Comparison of ENCODE assay signal across 30 cellular contexts in genomic region chr12:132798836-132799235, GRCh38.
"Had no signal": no experiment of that assay in that cellular context is flagged by ENCODE, and none has a peak within 500 bp of the region (broad histone marks: within the 10 kb centered on the region; RNA-seq: fewer than 3 reads in every experiment).

No MANE protein-coding gene starts in this region.

- H3K4me3 ChIP-seq: esophagus muscularis mucosa, gastrocnemius medialis had no signal

- H3K27ac Mint-ChIP-seq: activated B cell treated with CpG ODN at 0.5 μM for 24 hours; activated CD8-positive, alpha-beta T cell treated with anti-CD3 and anti-CD28 coated beads for 36 hours; activated naive CD8-positive, alpha-beta T cell; activated T-helper 17 cell treated with anti-CD3 and anti-CD28 coated beads, Interleukin-2, amount 50 U/mL, for 72 hours; effector memory CD8-positive, alpha-beta T cell; T-helper 17 cell; T-helper 2 cell treated with Interferon-gamma antibody and Interleukin-4, amounts not matched to agents 5 μg/mL and 100 μg/mL, for 36 hours had no signal

- DNase-seq: activated B cell treated with CpG ODN at 0.5 μM for 24 hours; activated CD4-positive, alpha-beta T cell treated with anti-CD3 and anti-CD28 coated beads for 4 hours; activated CD4-positive, alpha-beta T cell treated with anti-CD3 and anti-CD28 coated beads, Interleukin-2, amount 50 U/mL, for 1 hour; activated CD4-positive, alpha-beta T cell treated with anti-CD3 and anti-CD28 coated beads, Interleukin-2, amount 50 U/mL, for 48 hours; activated CD8-positive, alpha-beta memory T cell treated with anti-CD3 and anti-CD28 coated beads for 24 hours; activated CD8-positive, alpha-beta T cell treated with anti-CD3 and anti-CD28 coated beads for 36 hours; activated effector memory CD4-positive, alpha-beta T cell treated with Interleukin-2 at 50 U/mL for 16 hours; activated gamma-delta T cell treated with Interleukin-2 at 50 U/mL for 16 hours; activated naive CD4-positive, alpha-beta T cell treated with anti-CD3 and anti-CD28 coated beads, Interleukin-2, amount 50 U/mL, for 16 hours; activated naive CD4-positive, alpha-beta T cell treated with Interleukin-2 at 50 U/mL for 16 hours; activated T-cell treated with anti-CD3 and anti-CD28 coated beads, Interleukin-2, amount 50 U/mL, for 4 hours; amniotic stem cell; anterior cingulate cortex; brain microvascular endothelial cell; cortex of kidney; dermis blood vessel endothelial cell; effector CD4-positive, alpha-beta T cell; effector memory CD8-positive, alpha-beta T cell; erythroblast; foreskin keratinocyte; gastrocnemius medialis; T-helper 1 cell; T-helper 17 cell; T1000; WERI-Rb-1 had no signal

- H3K27me3 Mint-ChIP-seq: activated B cell treated with CpG ODN at 0.5 μM for 24 hours; activated CD8-positive, alpha-beta T cell treated with anti-CD3 and anti-CD28 coated beads for 36 hours; activated naive CD8-positive, alpha-beta T cell; activated T-helper 17 cell treated with anti-CD3 and anti-CD28 coated beads, Interleukin-2, amount 50 U/mL, for 72 hours; effector memory CD8-positive, alpha-beta T cell; T-helper 17 cell had no signal

- H3K9me3 ChIP-seq: esophagus muscularis mucosa, gastrocnemius medialis had no signal

- H3K9me3 Mint-ChIP-seq: activated B cell treated with CpG ODN at 0.5 μM for 24 hours; activated CD8-positive, alpha-beta T cell treated with anti-CD3 and anti-CD28 coated beads for 36 hours; activated T-cell treated with anti-CD3 and anti-CD28 coated beads, Interleukin-2, amount 50 U/mL, for 4 hours; activated T-helper 17 cell treated with anti-CD3 and anti-CD28 coated beads, Interleukin-2, amount 50 U/mL, for 72 hours; effector memory CD8-positive, alpha-beta T cell; T-helper 2 cell treated with Interferon-gamma antibody and Interleukin-4, amounts not matched to agents 5 μg/mL and 100 μg/mL, for 36 hours had no signal

- H3K4me3 Mint-ChIP-seq: activated B cell treated with CpG ODN at 0.5 μM for 24 hours; activated CD8-positive, alpha-beta T cell treated with anti-CD3 and anti-CD28 coated beads for 36 hours; activated naive CD8-positive, alpha-beta T cell; activated T-cell treated with anti-CD3 and anti-CD28 coated beads, Interleukin-2, amount 50 U/mL, for 4 hours; activated T-helper 17 cell treated with anti-CD3 and anti-CD28 coated beads, Interleukin-2, amount 50 U/mL, for 72 hours; effector memory CD8-positive, alpha-beta T cell; T-helper 17 cell; T-helper 2 cell treated with Interferon-gamma antibody and Interleukin-4, amounts not matched to agents 5 μg/mL and 100 μg/mL, for 36 hours had no signal

- H3K4me1 Mint-ChIP-seq: activated B cell treated with CpG ODN at 0.5 μM for 24 hours; activated T-helper 17 cell treated with anti-CD3 and anti-CD28 coated beads, Interleukin-2, amount 50 U/mL, for 72 hours had no signal

- H3K4me1 ChIP-seq: esophagus muscularis mucosa, foreskin keratinocyte, gastrocnemius medialis had no signal

- H3K27me3 ChIP-seq: brain microvascular endothelial cell, esophagus muscularis mucosa, foreskin keratinocyte, gastrocnemius medialis had no signal

- H3K27ac ChIP-seq: brain microvascular endothelial cell, esophagus muscularis mucosa, foreskin keratinocyte, gastrocnemius medialis, WERI-Rb-1 had no signal

- ATAC-seq: activated CD4-positive, CD25-positive, alpha-beta regulatory T cell treated with anti-CD3 and anti-CD28 coated beads, Interleukin-2, amount 50 U/mL, for 24 hours; activated CD8-positive, alpha-beta T cell treated with anti-CD3 and anti-CD28 coated beads for 36 hours; activated T-cell treated with anti-CD3 and anti-CD28 coated beads, Interleukin-2, amount 50 U/mL, for 4 hours; activated T-helper 17 cell treated with anti-CD3 and anti-CD28 coated beads, Interleukin-2, amount 50 U/mL, for 72 hours; effector memory CD8-positive, alpha-beta T cell; foreskin keratinocyte; gastrocnemius medialis; T-helper 17 cell had no signal
